In the genomic region with DNA sequence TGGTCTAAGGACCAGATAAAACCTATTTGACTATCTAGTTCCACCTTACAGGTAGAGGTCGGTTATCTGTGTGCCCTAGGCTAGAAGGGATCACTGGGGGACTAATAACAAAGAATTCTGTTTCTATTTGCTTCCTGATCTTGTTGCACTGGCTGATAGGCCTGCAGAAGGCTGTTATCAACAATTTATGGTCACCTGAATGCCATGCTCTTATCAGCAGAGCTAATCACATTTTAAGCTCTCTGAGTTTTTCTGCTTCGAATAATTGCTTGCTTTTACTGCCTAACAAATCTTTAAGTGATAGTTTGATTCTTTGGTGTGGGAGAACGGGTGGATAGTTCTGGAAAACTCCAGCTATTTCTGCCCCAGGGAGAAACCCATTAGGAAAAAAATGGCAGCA, we compare ENCODE assay signal across 29 cellular contexts.
"Had no signal": no experiment of that assay in that cellular context is flagged by ENCODE, and none has a peak within 500 bp of the region (broad histone marks: within the 10 kb centered on the region; RNA-seq: fewer than 3 reads in every experiment).

No MANE protein-coding gene starts in this region.

- FAIRE-seq: endothelial cell of umbilical vein, islet of Langerhans, urothelium cell line had no signal

- H3K9ac ChIP-seq: neural progenitor cell, parathyroid adenoma had no signal

- H3K9me3 ChIP-seq: colonic mucosa, esophagus muscularis mucosa, lower lobe of right lung, mucosa of descending colon, prostate gland, testis, tibial artery had no signal

- H3K27ac ChIP-seq: colonic mucosa, esophagus muscularis mucosa, foreskin keratinocyte, gastroesophageal sphincter, heart right ventricle, lower lobe of right lung, neural progenitor cell, parathyroid adenoma, prostate gland, right atrium auricular region, spleen, testis, tibial artery had no signal

- H3K79me2 ChIP-seq: parathyroid adenoma had no signal

- H3K36me3 ChIP-seq: colonic mucosa, esophagus muscularis mucosa, gastroesophageal sphincter, heart right ventricle, lower lobe of right lung, neural progenitor cell, prostate gland, right atrium auricular region, spleen, tibial artery had no signal

- H3K27me3 ChIP-seq: colonic mucosa, esophagus muscularis mucosa, foreskin keratinocyte, gastroesophageal sphincter, heart right ventricle, neural progenitor cell, right atrium auricular region, spleen, testis, tibial artery had no signal

- H3K4me2 ChIP-seq: neural progenitor cell had no signal

- H3K4me1 ChIP-seq: colonic mucosa, foreskin keratinocyte, lower lobe of right lung, neural progenitor cell, parathyroid adenoma, prostate gland, right atrium auricular region, spleen, testis had no signal

- ATAC-seq: foreskin keratinocyte; gastroesophageal sphincter; heart right ventricle; left colon; left ventricle myocardium superior; lower lobe of right lung; mucosa of descending colon; natural killer cell treated with Interleukin-12 subunit alpha and Interleukin-12 subunit beta and Interleukin-15 and Interleukin-18, amount 100 ng/mL, for 72 hours; sciatic nerve; stimulated activated memory B cell treated with anti-CD40 and anti-IgM and Interleukin-4, amounts not matched to agents 10 μg/mL and 1 μg/mL and 100 μg/mL, for 72 hours; stimulated activated naive CD8-positive, alpha-beta T cell treated with anti-CD3 and anti-CD28 coated beads, Interleukin-15, Interleukin-2, amounts not matched to agents 100 U/mL and 50 U/mL, for 24 hours had no signal

- H2AFZ ChIP-seq: neural progenitor cell, parathyroid adenoma had no signal

- H3K4me3 ChIP-seq: colonic mucosa, esophagus muscularis mucosa, gastroesophageal sphincter, heart right ventricle, lower lobe of right lung, mucosa of descending colon, neural progenitor cell, prostate gland, right atrium auricular region, spleen, testis, tibial artery had no signal

- DNase-seq: colonic mucosa; effector CD8-positive, alpha-beta T cell; foreskin keratinocyte; heart right ventricle; hippocampal formation; kidney glomerular epithelial cell; left colon; left ventricle myocardium superior; lower lobe of right lung; mucosa of descending colon; naive B cell; spleen; stimulated activated CD4-positive, alpha-beta T cell treated with anti-CD3 and anti-CD28 coated beads, Interleukin-4, amount 100 ng/mL, for 4 hours; stimulated activated naive CD8-positive, alpha-beta T cell treated with anti-CD3 and anti-CD28 coated beads, Interleukin-15, Interleukin-2, amounts not matched to agents 100 U/mL and 50 U/mL, for 24 hours; substantia nigra; testis; tibial artery had no signal
